ENCODE assay signal across 8 cellular contexts in genomic region chr10:120336910-120337540, GRCh38.
DNase-seq lines count a peak whose midpoint lies in the region; ATAC-seq and TF ChIP-seq lines count a peak whose summit lies in the region.

No MANE protein-coding gene starts in this region.

- H3K36me3 ChIP-seq in H7 (replicated peaks; ENCODE audit: control insufficient read depth, insufficient read depth, low read length) (no peaks in the 10 kb centered on the region), OCI-LY7 (ENCODE audit: insufficient read depth, low read length) (no peaks in the 10 kb centered on the region)

- no peaks in the 10 kb centered on the region for H4K20me1 ChIP-seq in OCI-LY7 (ENCODE audit: insufficient read depth, low read length)

- no peak overlapping the region for H3K27ac Mint-ChIP-seq in activated T-cell treated with anti-CD3 and anti-CD28 coated beads, Interleukin-2, amount 50 U/mL, for 24 hours

- no peak overlapping the region for H3K4me3 Mint-ChIP-seq in activated T-cell treated with anti-CD3 and anti-CD28 coated beads, Interleukin-2, amount 50 U/mL, for 24 hours

- intact Hi-C loops in OCI-LY7 (cut with micrococcal nuclease; ENCODE audit: unreplicated experiment) = loop anchor here (1.0 to 5.0 kb wide), 4 partner anchors 115 to 650 kb away; no protein-coding TSS in a partner anchor

- H3K27ac ChIP-seq in OCI-LY7 (ENCODE audit: low read depth, low read length, poor library complexity, severe bottlenecking) = no peak overlapping the region

- no TSS peak for BruUV-seq in OCI-LY7 (replicated peaks; lab: Mats Ljungman, UMichigan)

- POLR2A ChIA-PET in OCI-LY7 (lab: Charles Lee) = no interaction called here

- no peak overlapping the region for H3K4me2 ChIP-seq in OCI-LY7 (ENCODE audit: low read length)

- no peaks in the 10 kb centered on the region for H3K9me3 ChIP-seq in OCI-LY7 (ENCODE audit: low read length)

- no peak for ATAC-seq in HG03196 (IDR thresholded peaks at IDR 0.05; ENCODE audit: unreplicated experiment)

- no peaks in the 10 kb centered on the region for H3K27me3 ChIP-seq in H7 (ENCODE audit: control insufficient read depth, insufficient read depth, low read length)

- H3K4me3 ChIP-seq in H7 (ENCODE audit: insufficient read depth, low read depth, low read length) (no peak overlapping the region), OCI-LY7 (ENCODE audit: low read depth, low read length, poor library complexity, severe bottlenecking) (no peak overlapping the region)

- no peaks in the 10 kb centered on the region for H3K36me3 Mint-ChIP-seq in activated T-cell treated with anti-CD3 and anti-CD28 coated beads, Interleukin-2, amount 50 U/mL, for 24 hours (ENCODE audit: low read depth)

- peak; percentile 64 for DNase-seq in DMS53 (lab: John Stamatoyannopoulos, UW)
- DNase-seq in H7 = peak; percentile 17
- DNase-seq in OCI-LY7 (ENCODE audit: low spot score) = peak; percentile 49
- peak; percentile 66 for DNase-seq in activated T-cell treated with anti-CD3 and anti-CD28 coated beads, Interleukin-2, amount 50 U/mL, for 24 hours
- DNase-seq in foreskin melanocyte = peak; percentile 39
- DNase-seq in retina = peak; percentile 43
- DNase-seq in cerebellar nuclear complex (lab: John Stamatoyannopoulos, UW) = no peak

- no peaks in the 10 kb centered on the region for H3K9me3 Mint-ChIP-seq in activated T-cell treated with anti-CD3 and anti-CD28 coated beads, Interleukin-2, amount 50 U/mL, for 24 hours

- TF ChIP-seq CTCF in OCI-LY7 (conservative IDR thresholded peaks at IDR 0.05; ENCODE audit: low read length) = peak; percentile 93

- H2AFZ ChIP-seq in OCI-LY7 (ENCODE audit: low read length) = no peak overlapping the region

- no peaks in the 10 kb centered on the region for H3K4me1 ChIP-seq in OCI-LY7 (ENCODE audit: insufficient read depth, low read length, poor library complexity, severe bottlenecking)

- peaks cover 14% of the 10 kb centered on the region for H3K27me3 Mint-ChIP-seq in activated T-cell treated with anti-CD3 and anti-CD28 coated beads, Interleukin-2, amount 50 U/mL, for 24 hours

- H3K79me2 ChIP-seq in OCI-LY7 (ENCODE audit: insufficient read depth, low read depth, low read length) = no peaks in the 10 kb centered on the region

- CTCF ChIA-PET in OCI-LY7 (lab: Charles Lee; ENCODE audit: unreplicated experiment) = interaction anchor here (0.6 kb wide), 1 partner anchor 587 kb away, joined by 3 read pairs; no protein-coding TSS in a partner anchor

- H3K9me2 ChIP-seq in OCI-LY7 (ENCODE audit: insufficient read depth, low read length) = no peaks in the 10 kb centered on the region

- H3K4me1 Mint-ChIP-seq in activated T-cell treated with anti-CD3 and anti-CD28 coated beads, Interleukin-2, amount 50 U/mL, for 24 hours (ENCODE audit: low read depth) = no peaks in the 10 kb centered on the region

Comparison
In these comparisons a context has a peak if more than half of its experiments do, and no peak if none do; other contexts are left out.
1. DNase-seq: peak in DMS53 (single experiment), H7 (single experiment), OCI-LY7 (single experiment), activated T-cell treated with anti-CD3 and anti-CD28 coated beads, Interleukin-2, amount 50 U/mL, for 24 hours (single experiment), foreskin melanocyte (single experiment) and retina (single experiment); none in cerebellar nuclear complex (0 of 2).